ENCODE assay signal across 8 cellular contexts in the genomic region with DNA sequence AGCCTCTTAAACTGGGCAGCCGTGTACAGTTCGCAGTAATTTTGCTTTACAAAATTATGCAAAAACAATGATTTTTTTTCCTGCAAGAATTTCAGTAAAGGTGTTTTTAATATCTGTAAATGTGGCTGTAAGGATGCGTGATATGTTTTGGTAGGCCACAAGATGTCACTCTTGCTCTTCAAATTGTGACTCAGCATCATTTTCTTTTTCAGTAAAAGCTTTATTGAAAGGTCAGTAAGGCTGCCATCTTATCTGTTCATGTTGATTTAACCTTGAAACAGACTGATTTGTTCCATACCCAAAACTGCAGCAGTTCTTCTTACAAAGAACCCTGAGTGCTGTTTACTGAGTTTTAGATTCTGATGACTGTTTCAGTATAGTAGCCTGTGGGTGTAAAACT. TPM values are rescaled to one million over a fixed set of nuclear protein-coding genes. Genes with fewer than 3 reads are reported as not detected.
DNase-seq lines count a peak whose midpoint lies in the region; ATAC-seq, FAIRE-seq and TF ChIP-seq lines count a peak whose summit lies in the region.

No MANE protein-coding gene starts in this region.

- peak overlapping the region; percentile 52 for H3K27ac ChIP-seq in HepG2 (ENCODE audit: extremely low read length, insufficient read depth, low read length)

- H3K4me3 ChIP-seq in HepG2 (replicated peaks in 1 of 3; ENCODE audit: insufficient read depth in 1 of 3, low read depth in 2 of 3, low read length in 3 of 3) = no peak overlapping the region

- no peaks in the 10 kb centered on the region for H3K9me3 ChIP-seq in HepG2 (ENCODE audit: low read length)

- no peak for TF ChIP-seq RAD21 in HepG2 (CRISPR knock-in tag; IDR thresholded peaks at IDR 0.05)

- no peak overlapping the region for H2AFZ ChIP-seq in HepG2 (ENCODE audit: low read length)

- 7% methylated on average over 3 of the region's 3 CpGs for WGBS in HepG2 (ENCODE audit: low lambda C conversion rate)

- no peaks in the 10 kb centered on the region for H3K27me3 ChIP-seq in HepG2 (ENCODE audit: control insufficient read depth in 1 of 2, insufficient read depth in 2 of 2, low read length in 2 of 2)

- peak; percentile 92 for FAIRE-seq in HepG2 (lab: Jason Lieb, UNC)

- no peak overlapping the region for H3K4me2 ChIP-seq in HepG2 (ENCODE audit: low read depth, low read length)

- POLR2A ChIA-PET in HepG2 (lab: Yijun Ruan, JAX) = interaction anchor here (0.9 kb wide), 1 partner anchor 55 kb away, joined by 4 read pairs; no protein-coding TSS in a partner anchor

- TF ChIP-seq EP300 in HepG2 (IDR thresholded peaks at IDR 0.05; ENCODE audit: low read depth in 2 of 2, low read length in 2 of 2) (no peak), HepG2 (CRISPR knock-in tag; IDR thresholded peaks at IDR 0.05; ENCODE audit: borderline replicate concordance) (no peak)

- H3K36me3 Mint-ChIP-seq in CD14-positive monocyte = peaks cover 26 to 56% of the 10 kb centered on the region in 2 donors
- H3K36me3 Mint-ChIP-seq in brain = peaks cover 37% of the 10 kb centered on the region

- no peaks in the 10 kb centered on the region for H4K20me1 ChIP-seq in HepG2 (ENCODE audit: insufficient read depth, low read length)

- peaks cover 0 to 26% (median 1%) of the 10 kb centered on the region in 3 donors for H3K27me3 Mint-ChIP-seq in CD14-positive monocyte (ENCODE audit: low read depth in 3 of 3)
- H3K27me3 Mint-ChIP-seq in brain = no peaks in the 10 kb centered on the region

- CTCF ChIA-PET in HepG2 (lab: Yijun Ruan, JAX; ENCODE audit: low intra/inter-chr PET ratio, low total read pairs) = interaction anchor here (0.9 to 1.7 kb wide), 2 partner anchors 11 to 220 kb away, joined by 5 to 7 read pairs; no protein-coding TSS in a partner anchor

- no peaks in the 10 kb centered on the region for H3K79me2 ChIP-seq in HepG2 (ENCODE audit: insufficient read depth, low read length)

- in situ Hi-C loops in HepG2 (cut with HindIII; ENCODE audit: extremely low pct_ligation_motif_present, low pct_unique_long_range_greater_than_20kb) = loop anchor here (10.0 kb wide), 1 partner anchor 219 kb away; no protein-coding TSS in a partner anchor

- ATAC-seq in HepG2 (peak; percentile 81), sciatic nerve (no peak)

- H3K9ac ChIP-seq in HepG2 (ENCODE audit: insufficient read depth, low read depth, low read length) = no peak overlapping the region

- DNase-seq in CD14-positive monocyte (ENCODE audit: low spot score) = no peak
- DNase-seq in NCI-H2171 (lab: John Stamatoyannopoulos, UW) = peak; percentile 1
- peak; percentile 78 for DNase-seq in HepG2 (ENCODE audit: low spot score)
- DNase-seq in sciatic nerve (ENCODE audit: low spot score) = no peak
- DNase-seq in mucosa of gallbladder (ENCODE audit: low spot score) = no peak
- no peak for DNase-seq in activated CD8-positive, alpha-beta memory T cell treated with anti-CD3 and anti-CD28 coated beads, Interleukin-2, amount 50 U/mL, for 48 hours

- H3K9me3 Mint-ChIP-seq in CD14-positive monocyte (peaks cover 0 to 7% (median 0%) of the 10 kb centered on the region in 7 donors), brain (no peaks in the 10 kb centered on the region)

- peaks cover 20% of the 10 kb centered on the region for H3K4me1 ChIP-seq in HepG2 (ENCODE audit: insufficient read depth, low read length)

- TF ChIP-seq CTCF in CD14-positive monocyte (IDR thresholded peaks at IDR 0.05) (peak; percentile 52), GM12873 (IDR thresholded peaks at IDR 0.05; ENCODE audit: insufficient read depth, low read depth, low read length, missing control alignments) (peak; percentile 60), brain (conservative IDR thresholded peaks at IDR 0.05) (peak; percentile 75 to 88), HepG2 (CRISPR knock-in tag; IDR thresholded peaks at IDR 0.05) (peak; percentile 69)

- H3K4me3 Mint-ChIP-seq in CD14-positive monocyte (no peak overlapping the region), brain (no peak overlapping the region)

- H3K4me1 Mint-ChIP-seq in CD14-positive monocyte (peaks cover 11% of the 10 kb centered on the region), brain (peaks cover 5% of the 10 kb centered on the region)

- intact Hi-C loops in CD14-positive monocyte (cut with micrococcal nuclease) (loop anchor here (2.0 to 10.0 kb wide), 2 partner anchors 219 to 221 kb away; no protein-coding TSS in a partner anchor), HepG2 (cut with micrococcal nuclease; ENCODE audit: unreplicated experiment) (loop anchor here (1.0 to 5.0 kb wide), 3 partner anchors 46 to 220 kb away; a partner anchor contains a TSS), sciatic nerve (cut with DNase I) (no loop called here)

- no TSS peak for BruUV-seq in HepG2 (replicated peaks; lab: Mats Ljungman, UMichigan)

- TF ChIP-seq POLR2A in HepG2 (IDR thresholded peaks at IDR 0.05; ENCODE audit: insufficient read depth in 1 of 2, low read depth in 2 of 2, low read length in 2 of 2) = no peak

- peak overlapping the region in 1 of 7 donors; percentile 58 for H3K27ac Mint-ChIP-seq in CD14-positive monocyte
- peak overlapping the region in 3 of 5 experiments; percentile 41 to 76 (median 50) for H3K27ac Mint-ChIP-seq in brain

- H3K36me3 ChIP-seq in HepG2 (replicated peaks in 1 of 2; ENCODE audit: control insufficient read depth in 1 of 2, insufficient read depth in 2 of 2, low read length in 2 of 2) = peaks cover 5 to 18% of the 10 kb centered on the region in 2 experiments; a peak in 4 of 5 replicates

RNA-seq across cellular contexts. Expression of a gene that starts 39.9 kb away (rescaled TPM):
- polyA plus RNA-seq in CD14-positive monocyte = 1 to 10 TPM; 3.7 to 4.1 TPM
- polyA plus RNA-seq in brain (ENCODE audit: insufficient read depth, low read depth, low replicate concordance) = 7.8 TPM
- total RNA-seq in HepG2 (2016; rRNA removed; fragmentation: Illumina TruSeq; extraction: Trizol) = 13.1 and 17.8 TPM in 2 replicates
- total RNA-seq in HepG2 (2016; cell fraction: cytosol; rRNA removed; fragmentation: Illumina TruSeq; extraction: Trizol; ENCODE audit: low read depth) = 1.6 and 2.4 TPM in 2 replicates
- 13.0 and 18.0 TPM in 2 replicates for total RNA-seq in HepG2 (2016; cell fraction: insoluble cytoplasmic fraction; rRNA removed; fragmentation: Illumina TruSeq; extraction: Trizol)
- total RNA-seq in HepG2 (2016; cell fraction: membrane; rRNA removed; fragmentation: Illumina TruSeq; extraction: Trizol) = 6.0 and 6.6 TPM in 2 replicates
- total RNA-seq in HepG2 (2016; cell fraction: nucleus; rRNA removed; fragmentation: Illumina TruSeq; extraction: Trizol) = 9.1 and 10.1 TPM in 2 replicates
- polyA plus RNA-seq in HepG2 (2011; rRNA removed) = 13.4 and 15.5 TPM in 2 replicates
- 6.4 and 10.9 TPM in 2 replicates for polyA plus RNA-seq in HepG2 (2011; cell fraction: cytosol; rRNA removed)
- polyA plus RNA-seq in HepG2 (2011; cell fraction: nucleus; rRNA removed) = 7.6 and 12.0 TPM in 2 replicates
- 11.8 and 13.5 TPM in 2 replicates for polyA plus RNA-seq in HepG2 (2012)
- polyA plus RNA-seq in HepG2 (2016; cell fraction: cytosol; fragmentation: Illumina TruSeq; extraction: Trizol; ENCODE audit: low read depth) = 0.61 and 0.70 TPM in 2 replicates
- polyA plus RNA-seq in HepG2 (2016; cell fraction: insoluble cytoplasmic fraction; fragmentation: Illumina TruSeq; extraction: Trizol; ENCODE audit: low read depth) = 18.7 and 19.3 TPM in 2 replicates
- polyA plus RNA-seq in HepG2 (2016; cell fraction: membrane; fragmentation: Illumina TruSeq; extraction: Trizol; ENCODE audit: low read depth) = 2.4 and 3.2 TPM in 2 replicates
- polyA plus RNA-seq in HepG2 (2016; cell fraction: nucleus; fragmentation: Illumina TruSeq; extraction: Trizol; ENCODE audit: insufficient read depth, low read depth) = 18.0 and 18.4 TPM in 2 replicates
- 5.1 and 21.6 TPM in 2 replicates for polyA minus RNA-seq in HepG2 (2011; rRNA and poly(A)+ RNA removed; ENCODE audit: low replicate concordance)
- 6.6 and 8.6 TPM in 2 replicates for polyA minus RNA-seq in HepG2 (2011; cell fraction: cytosol; rRNA and poly(A)+ RNA removed)
- 8.1 and 11.6 TPM in 2 replicates for polyA minus RNA-seq in HepG2 (2011; cell fraction: nucleus; rRNA and poly(A)+ RNA removed)
- 17.3 TPM for total RNA-seq in sciatic nerve
- total RNA-seq in mucosa of gallbladder = 11.6 TPM

RNA-seq across cellular contexts. Expression of a gene that starts 44.0 kb away (rescaled TPM):
- 10 to 100 TPM; 52.6 to 56.8 TPM for polyA plus RNA-seq in CD14-positive monocyte
- 129 TPM for polyA plus RNA-seq in brain (ENCODE audit: insufficient read depth, low read depth, low replicate concordance)
- 145 and 193 TPM in 2 replicates for total RNA-seq in HepG2 (2016; rRNA removed; fragmentation: Illumina TruSeq; extraction: Trizol)
- total RNA-seq in HepG2 (2016; cell fraction: cytosol; rRNA removed; fragmentation: Illumina TruSeq; extraction: Trizol; ENCODE audit: low read depth) = 57.4 and 66.6 TPM in 2 replicates
- 156 and 189 TPM in 2 replicates for total RNA-seq in HepG2 (2016; cell fraction: insoluble cytoplasmic fraction; rRNA removed; fragmentation: Illumina TruSeq; extraction: Trizol)
- total RNA-seq in HepG2 (2016; cell fraction: membrane; rRNA removed; fragmentation: Illumina TruSeq; extraction: Trizol) = 80.3 and 86.8 TPM in 2 replicates
- 80.6 and 89.8 TPM in 2 replicates for total RNA-seq in HepG2 (2016; cell fraction: nucleus; rRNA removed; fragmentation: Illumina TruSeq; extraction: Trizol)
- 80.1 and 89.5 TPM in 2 replicates for polyA plus RNA-seq in HepG2 (2011; rRNA removed)
- 53.0 and 73.9 TPM in 2 replicates for polyA plus RNA-seq in HepG2 (2011; cell fraction: cytosol; rRNA removed)
- polyA plus RNA-seq in HepG2 (2011; cell fraction: nucleus; rRNA removed) = 52.9 and 88.1 TPM in 2 replicates
- 92.8 and 105 TPM in 2 replicates for polyA plus RNA-seq in HepG2 (2012)
- 39.1 and 41.4 TPM in 2 replicates for polyA plus RNA-seq in HepG2 (2016; cell fraction: cytosol; fragmentation: Illumina TruSeq; extraction: Trizol; ENCODE audit: low read depth)
- polyA plus RNA-seq in HepG2 (2016; cell fraction: insoluble cytoplasmic fraction; fragmentation: Illumina TruSeq; extraction: Trizol; ENCODE audit: low read depth) = 192 and 194 TPM in 2 replicates
- polyA plus RNA-seq in HepG2 (2016; cell fraction: membrane; fragmentation: Illumina TruSeq; extraction: Trizol; ENCODE audit: low read depth) = 60.3 and 64.4 TPM in 2 replicates
- polyA plus RNA-seq in HepG2 (2016; cell fraction: nucleus; fragmentation: Illumina TruSeq; extraction: Trizol; ENCODE audit: insufficient read depth, low read depth) = 149 and 156 TPM in 2 replicates
- 67.0 and 365 TPM in 2 replicates for polyA minus RNA-seq in HepG2 (2011; rRNA and poly(A)+ RNA removed; ENCODE audit: low replicate concordance)
- polyA minus RNA-seq in HepG2 (2011; cell fraction: cytosol; rRNA and poly(A)+ RNA removed) = 38.9 and 41.2 TPM in 2 replicates
- polyA minus RNA-seq in HepG2 (2011; cell fraction: nucleus; rRNA and poly(A)+ RNA removed) = 47.3 and 54.2 TPM in 2 replicates
- 93.8 TPM for total RNA-seq in sciatic nerve
- 88.2 TPM for total RNA-seq in mucosa of gallbladder

Comparison
In these comparisons a context has a peak if more than half of its experiments do, and no peak if none do; other contexts are left out.
1. DNase-seq: peak in NCI-H2171 (single experiment) and HepG2 (single experiment); none in CD14-positive monocyte (single experiment), sciatic nerve (single experiment), mucosa of gallbladder (single experiment) and activated CD8-positive, alpha-beta memory T cell treated with anti-CD3 and anti-CD28 coated beads, Interleukin-2, amount 50 U/mL, for 48 hours (single experiment).
2. Peak in every context shown above with its lines, with median percentiles within 50 percentile points of each other: CTCF ChIP-seq.